ENCODE assay signal across 24 cellular contexts in genomic region chr9:18996191-18996590, GRCh38. TPM values are rescaled to one million over a fixed set of nuclear protein-coding genes. Genes with fewer than 3 reads are reported as not detected.
DNase-seq lines count a peak whose midpoint lies in the region; ATAC-seq and TF ChIP-seq lines count a peak whose summit lies in the region.
"Had no signal": no experiment of that assay in that cellular context is flagged by ENCODE, and none has a peak within 500 bp of the region (broad histone marks: within the 10 kb centered on the region; RNA-seq: fewer than 3 reads in every experiment).

No MANE protein-coding gene starts in this region.

- H3K4me1 ChIP-seq in endodermal cell (ENCODE audit: control insufficient read depth, insufficient read depth, low read length) (no peaks in the 10 kb centered on the region), uterus (no peaks in the 10 kb centered on the region)
- H3K4me1 ChIP-seq: BLaER1 treated with 17β-estradiol and CSF1 and Interleukin-3, amounts not matched to agents 10 nM and 100 nM had no signal

- H3K36me3 ChIP-seq in endodermal cell (ENCODE audit: control insufficient read depth, insufficient read depth, low read length) (no peaks in the 10 kb centered on the region), uterus (no peaks in the 10 kb centered on the region)
- H3K36me3 ChIP-seq: BLaER1 treated with 17β-estradiol and CSF1 and Interleukin-3, amounts not matched to agents 10 nM and 100 nM had no signal

- H3K9ac ChIP-seq in endodermal cell (ENCODE audit: extremely low read depth, low read length, poor library complexity, severe bottlenecking), result no peak overlapping the region
- H3K9ac ChIP-seq: BLaER1 treated with 17β-estradiol and CSF1 and Interleukin-3, amounts not matched to agents 10 nM and 100 nM had no signal

- H3K36me3 Mint-ChIP-seq in endodermal cell (ENCODE audit: low read depth), result peaks cover 11% of the 10 kb centered on the region

- intact Hi-C loops in uterus (cut with DNase I; ENCODE audit: low total_unique reads), result no loop called here

- H3K27ac Mint-ChIP-seq in endodermal cell, result no peak overlapping the region
- H3K27ac Mint-ChIP-seq: CD4-positive, alpha-beta T cell had no signal

- no peak for TF ChIP-seq CTCF in NB4 (IDR thresholded peaks at IDR 0.05; ENCODE audit: low read depth, low read length)
- TF ChIP-seq CTCF in endodermal cell (conservative IDR thresholded peaks at IDR 0.05), result no peak
- TF ChIP-seq CTCF in uterus (IDR thresholded peaks at IDR 0.05), result no peak

- peaks cover 23% of the 10 kb centered on the region for H3K9me3 Mint-ChIP-seq in endodermal cell

- no peak overlapping the region for H3K4me3 Mint-ChIP-seq in endodermal cell
- H3K4me3 Mint-ChIP-seq: CD4-positive, alpha-beta T cell had no signal

- no peaks in the 10 kb centered on the region for H3K4me1 Mint-ChIP-seq in endodermal cell

- H3K27me3 Mint-ChIP-seq in endodermal cell (ENCODE audit: insufficient read depth), result no peaks in the 10 kb centered on the region

- peak; percentile 72 for ATAC-seq in esophagus mucosa
- ATAC-seq: K562 had no signal

- no peak overlapping the region for H3K4me3 ChIP-seq in NB4 (ENCODE audit: low read depth, low read length)
- H3K4me3 ChIP-seq in endodermal cell (ENCODE audit: low read length), result no peak overlapping the region
- H3K4me3 ChIP-seq in uterus, result no peak overlapping the region
- H3K4me3 ChIP-seq: BLaER1 treated with 17β-estradiol and CSF1 and Interleukin-3, amounts not matched to agents 10 nM and 100 nM; K562 had no signal

- DNase-seq in NCI-H748 (lab: John Stamatoyannopoulos, UW; ENCODE audit: unreplicated experiment) (peak; percentile 19), NCI-H748 treated with DMSO at 0.1 percent for 48 hours (lab: John Stamatoyannopoulos, UW) (no peak), NB4 (ENCODE audit: low read depth) (peak; percentile 28), endodermal cell (no peak), uterus (no peak), NCI-H1048 (lab: John Stamatoyannopoulos, UW) (no peak)
- DNase-seq: CD4-positive, alpha-beta T cell; DMS79; EL; GF-D8; Kasumi-1; NCI-H1092 treated with DMSO at 0.1 percent for 48 hours; NCI-H1436; NCI-H187; NCI-H2081 treated with DMSO at 0.1 percent for 48 hours; NCI-H2171; NCI-H226; NCI-H510A; RPMI8226; SHP77 treated with DMSO at 0.1 percent for 48 hours; T-helper 1 cell had no signal

- H3K9me3 ChIP-seq in endodermal cell (ENCODE audit: control insufficient read depth, low read length), result no peaks in the 10 kb centered on the region
- no peaks in the 10 kb centered on the region for H3K9me3 ChIP-seq in uterus

- H3K27me3 ChIP-seq in endodermal cell (ENCODE audit: control insufficient read depth, insufficient read depth, low read length, poor library complexity, severe bottlenecking) (no peaks in the 10 kb centered on the region), uterus (no peaks in the 10 kb centered on the region)
- H3K27me3 ChIP-seq: BLaER1 treated with 17β-estradiol and CSF1 and Interleukin-3, amounts not matched to agents 10 nM and 100 nM had no signal

- WGBS in endodermal cell (ENCODE audit: insufficient coverage in 1 of 2, insufficient read length in 1 of 2), 2 experiments, result 65 to 67% methylated on average over 3 of the region's 3 CpGs

- TF ChIP-seq POLR2A in NB4 (IDR thresholded peaks at IDR 0.05; ENCODE audit: extremely low read depth, insufficient read length) (no peak), uterus (IDR thresholded peaks at IDR 0.05) (no peak)

- H3K27ac ChIP-seq in endodermal cell (ENCODE audit: low read depth, low read length) (no peak overlapping the region), uterus (no peak overlapping the region)
- H3K27ac ChIP-seq: BLaER1 treated with 17β-estradiol and CSF1 and Interleukin-3, amounts not matched to agents 10 nM and 100 nM had no signal

RNA-seq across cellular contexts. Expression of gene SAXO1, which starts 36.8 kb away (rescaled TPM):
- total RNA-seq in esophagus mucosa (not detected), endodermal cell (1 to 10 TPM in 1 of 2 donors, under 1 TPM in 1; 0.04 to 1.2 TPM), uterus (under 1 TPM in 2 of 4 donors, not detected in 2; 0.14 to 0.37 TPM)
- polyA plus RNA-seq in endodermal cell (2013, experiment 1 of 2), result 0.18 TPM
- 0.46 TPM for polyA plus RNA-seq in endodermal cell (2013, experiment 2 of 2)
- total RNA-seq: K562 had no signal

RNA-seq across cellular contexts. Expression of gene RRAGA, which starts 53.0 kb away (rescaled TPM):
- total RNA-seq in esophagus mucosa (56.1 TPM), endodermal cell (10 to 100 TPM; 45.0 to 47.2 TPM), uterus (100 to 1,000 TPM in 1 of 4 donors, 10 to 100 TPM in 3; 37.1 to 108 (median 62.5) TPM)
- polyA plus RNA-seq in endodermal cell (2013, experiment 1 of 2), result 61.9 TPM
- polyA plus RNA-seq in endodermal cell (2013, experiment 2 of 2), result 63.0 TPM

Comparison
In these comparisons a context has a peak if more than half of its experiments do, and no peak if none do; other contexts are left out.
1. DNase-seq: peak in NCI-H748 (single experiment) and NB4 (single experiment); none in NCI-H748 treated with DMSO at 0.1 percent for 48 hours (single experiment), endodermal cell (single experiment), uterus (0 of 2) and NCI-H1048 (single experiment).